8 cellular contexts compared by ENCODE assay signal in genomic region chr15:58521293-58521991, GRCh38.
DNase-seq lines count a peak whose midpoint lies in the region; ATAC-seq, FAIRE-seq and TF ChIP-seq lines count a peak whose summit lies in the region.

No MANE protein-coding gene starts in this region.

- peak overlapping the region; percentile 33 for H3K4me2 ChIP-seq in astrocyte (ENCODE audit: low read length)

- H3K9me3 Mint-ChIP-seq in astrocyte (ENCODE audit: unreplicated experiment), result no peaks in the 10 kb centered on the region

- no peaks in the 10 kb centered on the region for H3K36me3 Mint-ChIP-seq in astrocyte (ENCODE audit: low read depth, unreplicated experiment)

- H3K4me1 Mint-ChIP-seq in astrocyte (ENCODE audit: low read depth, unreplicated experiment), result peaks cover 32% of the 10 kb centered on the region

- ATAC-seq in GM18502 (IDR thresholded peaks at IDR 0.05; ENCODE audit: poor library complexity, unreplicated experiment), result no peak

- H3K27ac ChIP-seq in astrocyte (ENCODE audit: low read depth, low read length), result no peak overlapping the region

- H3K27me3 Mint-ChIP-seq in astrocyte (ENCODE audit: low read depth, unreplicated experiment), result peaks cover 2% of the 10 kb centered on the region

- H3K9me3 ChIP-seq in astrocyte (ENCODE audit: insufficient read depth, low read depth, low read length), result no peaks in the 10 kb centered on the region

- peak overlapping the region; percentile 41 for H3K4me3 Mint-ChIP-seq in astrocyte (ENCODE audit: unreplicated experiment)

- no peaks in the 10 kb centered on the region for H4K20me1 ChIP-seq in astrocyte (ENCODE audit: insufficient read depth, low read length)

- H2AFZ ChIP-seq in astrocyte (ENCODE audit: low read depth, low read length), result peak overlapping the region; percentile 25

- peak overlapping the region; percentile 23 for H3K27ac Mint-ChIP-seq in astrocyte (ENCODE audit: unreplicated experiment)

- FAIRE-seq in astrocyte (lab: Jason Lieb, UNC), result no peak

- no peaks in the 10 kb centered on the region for H3K27me3 ChIP-seq in astrocyte (ENCODE audit: insufficient read depth, low read length)

- H3K79me2 ChIP-seq in astrocyte (ENCODE audit: insufficient read depth, low read length), result no peaks in the 10 kb centered on the region

- no peak overlapping the region for H3K9ac ChIP-seq in astrocyte (ENCODE audit: low read length)

- no peaks in the 10 kb centered on the region for H3K36me3 ChIP-seq in astrocyte (ENCODE audit: insufficient read depth, low read length)

- H3K4me1 ChIP-seq in astrocyte (ENCODE audit: insufficient read depth, low read length), result peaks cover 15% of the 10 kb centered on the region

- no peak for TF ChIP-seq CTCF in astrocyte (IDR thresholded peaks at IDR 0.05; ENCODE audit: insufficient read depth, low read depth, low read length)

- H3K4me3 ChIP-seq in astrocyte (ENCODE audit: insufficient read depth, low read depth, low read length), result no peak overlapping the region

- peak; percentile 75 for DNase-seq in AG08395 (ENCODE audit: low spot score)
- DNase-seq in Kasumi-1 (lab: John Stamatoyannopoulos, UW), result peak; percentile 99
- DNase-seq in astrocyte (ENCODE audit: low read depth), result peak; percentile 72
- DNase-seq in iPS-NIHi7 (ENCODE audit: extremely low spot score), result peak; percentile 76
- peak; percentile 59 for DNase-seq in superior temporal gyrus (ENCODE audit: extremely low spot score)
- no peak for DNase-seq in activated CD4-positive, CD25-positive, alpha-beta regulatory T cell treated with anti-CD3 and anti-CD28 coated beads, Interleukin-2, amount 50 U/mL, for 72 hours
- no peak for DNase-seq in NCI-H1105 (lab: John Stamatoyannopoulos, UW)

Comparison
In these comparisons a context has a peak if more than half of its experiments do, and no peak if none do; other contexts are left out.
1. DNase-seq: peak in AG08395 (single experiment), Kasumi-1 (2 of 2), astrocyte (single experiment), iPS-NIHi7 (single experiment) and superior temporal gyrus (single experiment); none in activated CD4-positive, CD25-positive, alpha-beta regulatory T cell treated with anti-CD3 and anti-CD28 coated beads, Interleukin-2, amount 50 U/mL, for 72 hours (single experiment) and NCI-H1105 (single experiment).